ENCODE assay signal across 22 cellular contexts in the genomic region with DNA sequence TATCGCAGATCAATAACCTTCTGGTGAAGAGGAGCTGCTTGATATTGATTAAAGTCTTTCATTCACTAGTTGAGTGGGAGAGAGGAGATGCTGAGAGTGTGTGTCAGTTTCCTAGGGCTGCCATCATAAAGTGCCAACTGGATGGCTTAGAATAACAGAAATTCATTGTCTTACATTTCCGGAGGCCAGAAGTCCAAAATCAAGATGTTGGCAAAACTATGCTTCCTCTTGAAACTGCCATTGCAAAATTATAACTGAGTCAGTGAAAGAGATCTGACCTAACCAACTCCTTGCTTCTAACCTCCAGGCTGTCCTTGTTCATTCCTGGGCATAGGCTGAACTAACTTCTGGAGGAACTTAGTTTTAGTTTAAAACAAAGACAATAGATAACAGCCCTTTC. TPM values are rescaled to one million over a fixed set of nuclear protein-coding genes. Genes with fewer than 3 reads are reported as not detected.
"Had no signal": no experiment of that assay in that cellular context is flagged by ENCODE, and none has a peak within 500 bp of the region (broad histone marks: within the 10 kb centered on the region; RNA-seq: fewer than 3 reads in every experiment).

No MANE protein-coding gene starts in this region.

- H3K4me3 ChIP-seq: dorsolateral prefrontal cortex, esophagus muscularis mucosa, gastrocnemius medialis, lung, mucosa of descending colon, prostate gland, sigmoid colon, testis, tibial artery had no signal

- DNase-seq: cortex of kidney; dorsolateral prefrontal cortex; effector CD4-positive, alpha-beta T cell; gastrocnemius medialis; head of caudate nucleus; mesenchymal stem cell; mucosa of descending colon; naive B cell; right cardiac atrium; sigmoid colon; stimulated activated CD4-positive, alpha-beta T cell treated with anti-CD3 and anti-CD28 coated beads, Interleukin-2, amount 100 ng/mL, for 24 hours; stimulated activated CD4-positive, alpha-beta T cell treated with anti-CD3 and anti-CD28 coated beads, Interleukin-4, amount 100 ng/mL, for 24 hours; stimulated activated naive CD8-positive, alpha-beta T cell treated with anti-CD3 and anti-CD28 coated beads, Interleukin-15, Interleukin-2, amounts not matched to agents 100 U/mL and 50 U/mL, for 24 hours; substantia nigra; testis had no signal

- ATAC-seq: gastrocnemius medialis; mucosa of descending colon; natural killer cell treated with Interleukin-12 subunit alpha and Interleukin-12 subunit beta and Interleukin-15 and Interleukin-18, amount 100 ng/mL, for 72 hours; stimulated activated memory B cell treated with anti-CD40 and anti-IgM and Interleukin-4, amounts not matched to agents 10 μg/mL and 1 μg/mL and 100 μg/mL, for 72 hours; stimulated activated naive CD8-positive, alpha-beta T cell treated with anti-CD3 and anti-CD28 coated beads, Interleukin-15, Interleukin-2, amounts not matched to agents 100 U/mL and 50 U/mL, for 24 hours had no signal

RNA-seq across cellular contexts. Expression of a gene that starts 47.1 kb away (rescaled TPM):
- total RNA-seq: neural crest cell had no signal
